16 cellular contexts compared by ENCODE assay signal in the genomic region with DNA sequence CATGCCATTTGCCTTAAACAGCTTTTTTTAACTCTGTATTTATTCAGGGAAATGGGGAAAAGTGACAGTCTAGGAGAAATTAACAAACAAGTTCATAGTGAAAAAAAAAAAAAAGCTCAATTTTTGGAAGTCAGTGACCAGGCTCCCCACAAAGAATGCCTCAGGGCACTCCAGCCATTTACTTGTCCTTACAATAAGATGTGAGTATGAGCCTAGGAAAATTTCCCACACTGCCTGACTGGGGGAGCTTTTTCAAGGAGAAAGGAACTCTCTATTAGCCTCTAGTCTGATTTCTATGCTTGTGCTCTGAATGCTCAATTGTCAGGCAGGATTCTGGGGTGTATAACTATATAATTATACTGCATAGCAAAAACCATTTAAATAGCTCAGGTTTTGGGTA.
"Had no signal": no experiment of that assay in that cellular context is flagged by ENCODE, and none has a peak within 500 bp of the region (broad histone marks: within the 10 kb centered on the region; RNA-seq: fewer than 3 reads in every experiment).

No MANE protein-coding gene starts in this region.

- H3K9me3 ChIP-seq: gastrocnemius medialis, heart right ventricle, neutrophil, stomach had no signal

- H3K27ac ChIP-seq: dorsolateral prefrontal cortex, gastrocnemius medialis, heart right ventricle, neutrophil, stomach had no signal

- H3K4me1 ChIP-seq: heart right ventricle, stomach had no signal

- H3K4me3 ChIP-seq: dorsolateral prefrontal cortex, gastrocnemius medialis, heart right ventricle, stomach had no signal

- ATAC-seq: esophagus mucosa, gastrocnemius medialis, heart right ventricle, natural killer cell, right cardiac atrium had no signal

- H3K36me3 ChIP-seq: gastrocnemius medialis, heart right ventricle, neutrophil, stomach had no signal

- DNase-seq: cortex of kidney; dorsolateral prefrontal cortex; effector CD8-positive, alpha-beta T cell; gastrocnemius medialis; heart right ventricle; hypothalamus; kidney glomerular epithelial cell; natural killer cell; right cardiac atrium; small intestine; stimulated activated CD4-positive, alpha-beta T cell treated with anti-CD3 and anti-CD28 coated beads, Interleukin-12 subunit alpha, Interleukin-12 subunit beta, amount 100 ng/mL, for 4 hours; stimulated activated naive CD4-positive, alpha-beta T cell; stomach; trophoblast cell had no signal

- H3K27me3 ChIP-seq: gastrocnemius medialis, stomach had no signal
